In genomic region chr1:202145325-202146140, GRCh38 we compare ENCODE assay signal across 9 cellular contexts. TPM values are rescaled to one million over a fixed set of nuclear protein-coding genes. Genes with fewer than 3 reads are reported as not detected.
A peak's percentile ranks its signal among the peaks of the same experiment; 100 is the strongest.
DNase-seq lines count a peak whose midpoint lies in the region; ATAC-seq, FAIRE-seq and TF ChIP-seq lines count a peak whose summit lies in the region.
"Had no signal": no experiment of that assay in that cellular context is flagged by ENCODE, and none has a peak within 500 bp of the region (broad histone marks: within the 10 kb centered on the region; RNA-seq: fewer than 3 reads in every experiment).

No MANE protein-coding gene starts in this region.

- no peaks in the 10 kb centered on the region for H3K27me3 Mint-ChIP-seq in CD4-positive, alpha-beta memory T cell
- no peaks in the 10 kb centered on the region for H3K27me3 Mint-ChIP-seq in activated naive CD8-positive, alpha-beta T cell treated with anti-CD3 and anti-CD28 coated beads, Interleukin-2, amount 50 U/mL, for 24 hours

- H3K36me3 ChIP-seq in CD4-positive, alpha-beta memory T cell (ENCODE audit: insufficient read depth, low read length), result peaks cover 26% of the 10 kb centered on the region
- peaks cover 11% of the 10 kb centered on the region for H3K36me3 ChIP-seq in MG63
- no peaks in the 10 kb centered on the region for H3K36me3 ChIP-seq in HepG2 (replicated peaks in 1 of 2; ENCODE audit: control insufficient read depth in 1 of 2, insufficient read depth in 2 of 2, low read length in 2 of 2)
- no peaks in the 10 kb centered on the region for H3K36me3 ChIP-seq in transverse colon

- no peak overlapping the region for H2AFZ ChIP-seq in HepG2 (ENCODE audit: low read length)

- H3K9ac ChIP-seq in HepG2 (ENCODE audit: insufficient read depth, low read depth, low read length), result no peak overlapping the region

- DNase-seq in CD4-positive, alpha-beta memory T cell, result peak in 2 of 5 donors; percentile 25 to 51
- DNase-seq in MG63, result no peak
- peak; percentile 49 for DNase-seq in activated naive CD8-positive, alpha-beta T cell treated with anti-CD3 and anti-CD28 coated beads, Interleukin-2, amount 50 U/mL, for 24 hours
- DNase-seq in HepG2 (ENCODE audit: low spot score), result no peak
- no peak for DNase-seq in transverse colon
- no peak for DNase-seq in kidney glomerular epithelial cell (lab: John Stamatoyannopoulos, UW)
- no peak for DNase-seq in HuH-7.5 (ENCODE audit: low spot score)

- peak overlapping the region; percentile 85 for H3K4me2 ChIP-seq in HepG2 (ENCODE audit: low read depth, low read length)

- H3K79me2 ChIP-seq in HepG2 (ENCODE audit: insufficient read depth, low read length), result no peaks in the 10 kb centered on the region

- POLR2A ChIA-PET in CD4-positive, alpha-beta memory T cell (lab: Charles Lee; ENCODE audit: partially characterized antibody), result interaction anchor here (0.6 to 9.2 kb wide), 3 partner anchors 13 to 162 kb away, joined by 3 to 164 read pairs (median 10); partner anchors contain the start of gene PTPN7
- POLR2A ChIA-PET in HepG2 (lab: Yijun Ruan, JAX), result no interaction called here

- TF ChIP-seq CTCF in HepG2 (CRISPR knock-in tag; IDR thresholded peaks at IDR 0.05) (no peak), transverse colon (IDR thresholded peaks at IDR 0.05) (no peak)

- no peak for TF ChIP-seq RAD21 in HepG2 (CRISPR knock-in tag; IDR thresholded peaks at IDR 0.05)

- H3K4me1 ChIP-seq in CD4-positive, alpha-beta memory T cell (ENCODE audit: insufficient read depth, low read length), result peaks cover 38% of the 10 kb centered on the region
- peaks cover 28% of the 10 kb centered on the region for H3K4me1 ChIP-seq in HepG2 (ENCODE audit: insufficient read depth, low read length)
- H3K4me1 ChIP-seq in transverse colon, result peaks cover 11 to 34% (median 15%) of the 10 kb centered on the region in 4 donors

- peaks cover 0 to 1% (median 0%) of the 10 kb centered on the region in 8 donors for H3K9me3 Mint-ChIP-seq in CD4-positive, alpha-beta memory T cell
- no peaks in the 10 kb centered on the region for H3K9me3 Mint-ChIP-seq in activated naive CD8-positive, alpha-beta T cell treated with anti-CD3 and anti-CD28 coated beads, Interleukin-2, amount 50 U/mL, for 24 hours

- no TSS peak for BruUV-seq in HepG2 (replicated peaks; lab: Mats Ljungman, UMichigan)

- in situ Hi-C loops in HepG2 (cut with HindIII; ENCODE audit: extremely low pct_ligation_motif_present, low pct_unique_long_range_greater_than_20kb), result no loop called here
- in situ Hi-C loops in transverse colon (cut with MboI; ENCODE audit: low pct_ligation_motif_present in 1 of 4, low pct_unique_long_range_greater_than_20kb in 1 of 4, low sequenced_read_pairs in 3 of 4), result loop anchor here in 3 of 4 donors (25.0 kb wide), 2 partner anchors 258 to 283 kb away; partner anchors contain the start of gene SHISA4 (in 2 of the 3)

- peak; percentile 69 for ATAC-seq in activated naive CD8-positive, alpha-beta T cell treated with anti-CD3 and anti-CD28 coated beads, Interleukin-2, amount 50 U/mL, for 24 hours
- ATAC-seq in HepG2 (no peak), GM19395 (IDR thresholded peaks at IDR 0.05; ENCODE audit: unreplicated experiment) (no peak)

- no peak for FAIRE-seq in HepG2 (lab: Jason Lieb, UNC)

- H3K27ac Mint-ChIP-seq in CD4-positive, alpha-beta memory T cell, result peak overlapping the region; percentile 86 to 96 (median 93)
- peak overlapping the region; percentile 66 for H3K27ac Mint-ChIP-seq in activated naive CD8-positive, alpha-beta T cell treated with anti-CD3 and anti-CD28 coated beads, Interleukin-2, amount 50 U/mL, for 24 hours

- H3K4me3 Mint-ChIP-seq in CD4-positive, alpha-beta memory T cell, result peak overlapping the region; percentile 87 to 93 (median 91)
- H3K4me3 Mint-ChIP-seq in activated naive CD8-positive, alpha-beta T cell treated with anti-CD3 and anti-CD28 coated beads, Interleukin-2, amount 50 U/mL, for 24 hours, result peak overlapping the region; percentile 99

- H3K4me1 Mint-ChIP-seq in CD4-positive, alpha-beta memory T cell, result peaks cover 23 to 52% (median 31%) of the 10 kb centered on the region in 4 donors
- H3K4me1 Mint-ChIP-seq in activated naive CD8-positive, alpha-beta T cell treated with anti-CD3 and anti-CD28 coated beads, Interleukin-2, amount 50 U/mL, for 24 hours, result peaks cover 36% of the 10 kb centered on the region

- H3K27me3 ChIP-seq in CD4-positive, alpha-beta memory T cell (ENCODE audit: insufficient read depth, low read length), result no peaks in the 10 kb centered on the region
- H3K27me3 ChIP-seq in MG63, result no peaks in the 10 kb centered on the region
- H3K27me3 ChIP-seq in HepG2 (ENCODE audit: control insufficient read depth in 1 of 2, insufficient read depth in 2 of 2, low read length in 2 of 2), result peaks cover 0 to 52% of the 10 kb centered on the region in 2 experiments; a peak in 4 of 5 replicates
- H3K27me3 ChIP-seq in transverse colon, result no peaks in the 10 kb centered on the region

- intact Hi-C loops in CD4-positive, alpha-beta memory T cell (cut with micrococcal nuclease), result no loop called here
- intact Hi-C loops in HepG2 (cut with micrococcal nuclease; ENCODE audit: unreplicated experiment) (no loop called here), transverse colon (cut with DNase I; ENCODE audit: low total_unique reads) (no loop called here)

- no peaks in the 10 kb centered on the region for H3K9me3 ChIP-seq in CD4-positive, alpha-beta memory T cell (ENCODE audit: control insufficient read depth in 1 of 2, low read length in 2 of 2)
- H3K9me3 ChIP-seq in MG63 (no peaks in the 10 kb centered on the region), HepG2 (ENCODE audit: low read length) (no peaks in the 10 kb centered on the region), transverse colon (no peaks in the 10 kb centered on the region)

- 35% methylated on average over 13 of the region's 15 CpGs for WGBS in HepG2 (ENCODE audit: low lambda C conversion rate)
- 23 to 54% methylated on average over 8 to 15 of the region's 15 CpGs for WGBS in transverse colon (ENCODE audit: low coverage in 1 of 2), 2 donors

- CTCF ChIA-PET in CD4-positive, alpha-beta memory T cell (lab: Charles Lee; ENCODE audit: partially characterized antibody), result interaction anchor here (1.0 to 3.9 kb wide), 8 partner anchors 9 to 45 kb away, joined by 3 to 15 read pairs (median 6); partner anchors contain the start of gene PTPN7
- CTCF ChIA-PET in HepG2 (lab: Yijun Ruan, JAX; ENCODE audit: low intra/inter-chr PET ratio, low total read pairs), result no interaction called here

- H3K36me3 Mint-ChIP-seq in CD4-positive, alpha-beta memory T cell, result peaks cover 8 to 42% of the 10 kb centered on the region in 2 donors
- peaks cover 27% of the 10 kb centered on the region for H3K36me3 Mint-ChIP-seq in activated naive CD8-positive, alpha-beta T cell treated with anti-CD3 and anti-CD28 coated beads, Interleukin-2, amount 50 U/mL, for 24 hours (ENCODE audit: low read depth)

- H3K4me3 ChIP-seq in CD4-positive, alpha-beta memory T cell (ENCODE audit: low read length in 2 of 2), result peak overlapping the region; percentile 27 to 94
- H3K4me3 ChIP-seq in MG63 (peak overlapping the region; percentile 93), HepG2 (replicated peaks in 1 of 3; ENCODE audit: insufficient read depth in 1 of 3, low read depth in 2 of 3, low read length in 3 of 3) (peak overlapping the region; percentile 65 to 80 (median 68); a peak in 4 of 6 replicates), transverse colon (peak overlapping the region in 3 of 4 donors; percentile 65 to 96 (median 91))

- peak overlapping the region; percentile 80 for H3K27ac ChIP-seq in CD4-positive, alpha-beta memory T cell (ENCODE audit: low read depth, low read length)
- H3K27ac ChIP-seq in HepG2 (ENCODE audit: extremely low read length, insufficient read depth, low read length) (no peak overlapping the region), transverse colon (peak overlapping the region; percentile 90 to 95 (median 94))

- no peak for TF ChIP-seq POLR2A in HepG2 (IDR thresholded peaks at IDR 0.05; ENCODE audit: insufficient read depth in 1 of 2, low read depth in 2 of 2, low read length in 2 of 2)
- TF ChIP-seq POLR2A in transverse colon (IDR thresholded peaks at IDR 0.05), result no peak

- no peak for TF ChIP-seq EP300 in HepG2 (IDR thresholded peaks at IDR 0.05; ENCODE audit: low read depth in 2 of 2, low read length in 2 of 2)
- TF ChIP-seq EP300 in HepG2 (CRISPR knock-in tag; IDR thresholded peaks at IDR 0.05; ENCODE audit: borderline replicate concordance), result no peak
- TF ChIP-seq EP300 in transverse colon (IDR thresholded peaks at IDR 0.05; ENCODE audit: low read depth), result no peak

- peaks cover 8% of the 10 kb centered on the region; the same call in 1 of the 2 replicates for H4K20me1 ChIP-seq in HepG2 (ENCODE audit: insufficient read depth, low read length)

RNA-seq across cellular contexts. Expression of gene ARL8A, which starts 1.0 kb away (rescaled TPM):
- total RNA-seq in CD4-positive, alpha-beta memory T cell, result 10 to 100 TPM; 48.1 to 55.0 TPM
- polyA plus RNA-seq in CD4-positive, alpha-beta memory T cell, result 10 to 100 TPM in 1 of 2 donors, 1 to 10 TPM in 1; 7.1 to 10.8 TPM
- 21.3 and 35.5 TPM in 2 replicates for total RNA-seq in MG63 (2014; rRNA removed; shearing (Covaris generic); ENCODE audit: low replicate concordance)
- total RNA-seq in HepG2 (2016; rRNA removed; fragmentation: Illumina TruSeq; extraction: Trizol) (2.2 and 2.7 TPM in 2 replicates), transverse colon (10 to 100 TPM in 3 of 4 donors, 1 to 10 TPM in 1; 9.0 to 27.2 (median 21.6) TPM)
- total RNA-seq in HepG2 (2016; cell fraction: cytosol; rRNA removed; fragmentation: Illumina TruSeq; extraction: Trizol; ENCODE audit: low read depth), result 1.4 and 1.7 TPM in 2 replicates
- total RNA-seq in HepG2 (2016; cell fraction: insoluble cytoplasmic fraction; rRNA removed; fragmentation: Illumina TruSeq; extraction: Trizol), result 2.3 and 3.0 TPM in 2 replicates
- 2.9 and 3.5 TPM in 2 replicates for total RNA-seq in HepG2 (2016; cell fraction: membrane; rRNA removed; fragmentation: Illumina TruSeq; extraction: Trizol)
- total RNA-seq in HepG2 (2016; cell fraction: nucleus; rRNA removed; fragmentation: Illumina TruSeq; extraction: Trizol), result 1.8 and 1.9 TPM in 2 replicates
- 18.8 and 23.4 TPM in 2 replicates for polyA plus RNA-seq in HepG2 (2011; rRNA removed)
- polyA plus RNA-seq in HepG2 (2011; cell fraction: cytosol; rRNA removed), result 16.2 and 20.4 TPM in 2 replicates
- polyA plus RNA-seq in HepG2 (2011; cell fraction: nucleus; rRNA removed), result 14.8 and 15.5 TPM in 2 replicates
- polyA plus RNA-seq in HepG2 (2012), result 3.9 and 8.1 TPM in 2 replicates
- 1.6 and 2.1 TPM in 2 replicates for polyA plus RNA-seq in HepG2 (2016; cell fraction: cytosol; fragmentation: Illumina TruSeq; extraction: Trizol; ENCODE audit: low read depth)
- 2.6 and 2.8 TPM in 2 replicates for polyA plus RNA-seq in HepG2 (2016; cell fraction: insoluble cytoplasmic fraction; fragmentation: Illumina TruSeq; extraction: Trizol; ENCODE audit: low read depth)
- 1.9 and 2.2 TPM in 2 replicates for polyA plus RNA-seq in HepG2 (2016; cell fraction: membrane; fragmentation: Illumina TruSeq; extraction: Trizol; ENCODE audit: low read depth)
- 4.0 and 9.1 TPM in 2 replicates for polyA plus RNA-seq in HepG2 (2016; cell fraction: nucleus; fragmentation: Illumina TruSeq; extraction: Trizol; ENCODE audit: insufficient read depth, low read depth)
- 7.2 and 18.3 TPM in 2 replicates for polyA minus RNA-seq in HepG2 (2011; rRNA and poly(A)+ RNA removed; ENCODE audit: low replicate concordance)
- 10.6 and 11.2 TPM in 2 replicates for polyA minus RNA-seq in HepG2 (2011; cell fraction: cytosol; rRNA and poly(A)+ RNA removed)
- polyA minus RNA-seq in HepG2 (2011; cell fraction: nucleus; rRNA and poly(A)+ RNA removed), result 5.2 and 6.1 TPM in 2 replicates

RNA-seq across cellular contexts. Expression of gene PTPN7, which starts 14.9 kb away (rescaled TPM):
- 10 to 100 TPM; 67.6 to 68.4 TPM for total RNA-seq in CD4-positive, alpha-beta memory T cell
- polyA plus RNA-seq in CD4-positive, alpha-beta memory T cell, result 10 to 100 TPM; 50.5 to 84.1 TPM
- total RNA-seq in MG63 (2014; rRNA removed; shearing (Covaris generic); ENCODE audit: low replicate concordance), result not detected in 2 replicates
- total RNA-seq in HepG2 (2016; rRNA removed; fragmentation: Illumina TruSeq; extraction: Trizol) (not detected in 2 replicates), transverse colon (10 to 100 TPM in 2 of 4 donors, 1 to 10 TPM in 1, not detected in 1; 5.2 to 32.5 (median 14.0) TPM)
- total RNA-seq in HepG2 (2016; cell fraction: cytosol; rRNA removed; fragmentation: Illumina TruSeq; extraction: Trizol; ENCODE audit: low read depth), result 0.18 TPM in 1 of 2 replicates, not detected in the other
- not detected in 2 replicates for total RNA-seq in HepG2 (2016; cell fraction: insoluble cytoplasmic fraction; rRNA removed; fragmentation: Illumina TruSeq; extraction: Trizol)
- not detected in 2 replicates for total RNA-seq in HepG2 (2016; cell fraction: membrane; rRNA removed; fragmentation: Illumina TruSeq; extraction: Trizol)
- total RNA-seq in HepG2 (2016; cell fraction: nucleus; rRNA removed; fragmentation: Illumina TruSeq; extraction: Trizol), result not detected in 2 replicates
- 0.05 TPM in 1 of 2 replicates, not detected in the other for polyA plus RNA-seq in HepG2 (2011; rRNA removed)
- 0.12 and 0.15 TPM in 2 replicates for polyA plus RNA-seq in HepG2 (2011; cell fraction: cytosol; rRNA removed)
- 0.05 TPM in 1 of 2 replicates, not detected in the other for polyA plus RNA-seq in HepG2 (2011; cell fraction: nucleus; rRNA removed)
- polyA plus RNA-seq in HepG2 (2012), result not detected in 2 replicates
- 0.06 and 0.08 TPM in 2 replicates for polyA plus RNA-seq in HepG2 (2016; cell fraction: cytosol; fragmentation: Illumina TruSeq; extraction: Trizol; ENCODE audit: low read depth)
- not detected in 2 replicates for polyA plus RNA-seq in HepG2 (2016; cell fraction: insoluble cytoplasmic fraction; fragmentation: Illumina TruSeq; extraction: Trizol; ENCODE audit: low read depth)
- not detected in 2 replicates for polyA plus RNA-seq in HepG2 (2016; cell fraction: membrane; fragmentation: Illumina TruSeq; extraction: Trizol; ENCODE audit: low read depth)
- polyA plus RNA-seq in HepG2 (2016; cell fraction: nucleus; fragmentation: Illumina TruSeq; extraction: Trizol; ENCODE audit: insufficient read depth, low read depth), result not detected in 2 replicates
- 0.12 and 1.5 TPM in 2 replicates for polyA minus RNA-seq in HepG2 (2011; rRNA and poly(A)+ RNA removed; ENCODE audit: low replicate concordance)
- not detected in 2 replicates for polyA minus RNA-seq in HepG2 (2011; cell fraction: cytosol; rRNA and poly(A)+ RNA removed)
- polyA minus RNA-seq in HepG2 (2011; cell fraction: nucleus; rRNA and poly(A)+ RNA removed), result not detected in 2 replicates
- total RNA-seq: myocyte had no signal

RNA-seq across cellular contexts. Expression of gene GPR37L1, which starts 22.8 kb away (rescaled TPM):
- total RNA-seq in CD4-positive, alpha-beta memory T cell, result not detected
- under 1 TPM in 1 of 2 donors, not detected in 1; 0.07 TPM for polyA plus RNA-seq in CD4-positive, alpha-beta memory T cell
- total RNA-seq in MG63 (2014; rRNA removed; shearing (Covaris generic); ENCODE audit: low replicate concordance), result not detected in 2 replicates
- not detected in 2 replicates for total RNA-seq in HepG2 (2016; rRNA removed; fragmentation: Illumina TruSeq; extraction: Trizol)
- not detected in 2 replicates for total RNA-seq in HepG2 (2016; cell fraction: cytosol; rRNA removed; fragmentation: Illumina TruSeq; extraction: Trizol; ENCODE audit: low read depth)
- total RNA-seq in HepG2 (2016; cell fraction: insoluble cytoplasmic fraction; rRNA removed; fragmentation: Illumina TruSeq; extraction: Trizol), result not detected in 2 replicates
- total RNA-seq in HepG2 (2016; cell fraction: membrane; rRNA removed; fragmentation: Illumina TruSeq; extraction: Trizol), result not detected in 2 replicates
- total RNA-seq in HepG2 (2016; cell fraction: nucleus; rRNA removed; fragmentation: Illumina TruSeq; extraction: Trizol), result not detected in 2 replicates
- 0.12 and 0.13 TPM in 2 replicates for polyA plus RNA-seq in HepG2 (2011; rRNA removed)
- 0.08 and 0.09 TPM in 2 replicates for polyA plus RNA-seq in HepG2 (2011; cell fraction: cytosol; rRNA removed)
- polyA plus RNA-seq in HepG2 (2011; cell fraction: nucleus; rRNA removed), result 0.19 and 0.21 TPM in 2 replicates
- polyA plus RNA-seq in HepG2 (2012), result 0.03 and 0.05 TPM in 2 replicates
- not detected in 2 replicates for polyA plus RNA-seq in HepG2 (2016; cell fraction: cytosol; fragmentation: Illumina TruSeq; extraction: Trizol; ENCODE audit: low read depth)
- polyA plus RNA-seq in HepG2 (2016; cell fraction: insoluble cytoplasmic fraction; fragmentation: Illumina TruSeq; extraction: Trizol; ENCODE audit: low read depth), result not detected in 2 replicates
- not detected in 2 replicates for polyA plus RNA-seq in HepG2 (2016; cell fraction: membrane; fragmentation: Illumina TruSeq; extraction: Trizol; ENCODE audit: low read depth)
- not detected in 2 replicates for polyA plus RNA-seq in HepG2 (2016; cell fraction: nucleus; fragmentation: Illumina TruSeq; extraction: Trizol; ENCODE audit: insufficient read depth, low read depth)
- polyA minus RNA-seq in HepG2 (2011; rRNA and poly(A)+ RNA removed; ENCODE audit: low replicate concordance), result 0.20 and 0.21 TPM in 2 replicates
- polyA minus RNA-seq in HepG2 (2011; cell fraction: cytosol; rRNA and poly(A)+ RNA removed), result not detected in 2 replicates
- 0.12 TPM in 1 of 2 replicates, not detected in the other for polyA minus RNA-seq in HepG2 (2011; cell fraction: nucleus; rRNA and poly(A)+ RNA removed)
- under 1 TPM in 2 of 4 donors, not detected in 2; 0.55 to 0.95 TPM for total RNA-seq in transverse colon
- total RNA-seq: myocyte had no signal

RNA-seq across cellular contexts. Expression of gene LGR6, which starts 48.1 kb away (rescaled TPM):
- total RNA-seq in CD4-positive, alpha-beta memory T cell, result under 1 TPM in 1 of 2 experiments, not detected in 1; 0.17 TPM
- polyA plus RNA-seq in CD4-positive, alpha-beta memory T cell, result under 1 TPM; 0.16 to 0.33 TPM
- not detected in 2 replicates for total RNA-seq in MG63 (2014; rRNA removed; shearing (Covaris generic); ENCODE audit: low replicate concordance)
- not detected in 2 replicates for total RNA-seq in HepG2 (2016; rRNA removed; fragmentation: Illumina TruSeq; extraction: Trizol)
- not detected in 2 replicates for total RNA-seq in HepG2 (2016; cell fraction: cytosol; rRNA removed; fragmentation: Illumina TruSeq; extraction: Trizol; ENCODE audit: low read depth)
- 0.04 TPM in 1 of 2 replicates, not detected in the other for total RNA-seq in HepG2 (2016; cell fraction: insoluble cytoplasmic fraction; rRNA removed; fragmentation: Illumina TruSeq; extraction: Trizol)
- total RNA-seq in HepG2 (2016; cell fraction: membrane; rRNA removed; fragmentation: Illumina TruSeq; extraction: Trizol), result not detected in 2 replicates
- not detected in 2 replicates for total RNA-seq in HepG2 (2016; cell fraction: nucleus; rRNA removed; fragmentation: Illumina TruSeq; extraction: Trizol)
- polyA plus RNA-seq in HepG2 (2011; rRNA removed), result 0.04 and 0.07 TPM in 2 replicates
- polyA plus RNA-seq in HepG2 (2011; cell fraction: cytosol; rRNA removed), result 0.03 and 0.05 TPM in 2 replicates
- 0.14 and 0.19 TPM in 2 replicates for polyA plus RNA-seq in HepG2 (2011; cell fraction: nucleus; rRNA removed)
- not detected in 2 replicates for polyA plus RNA-seq in HepG2 (2012)
- 0.03 TPM in 1 of 2 replicates, not detected in the other for polyA plus RNA-seq in HepG2 (2016; cell fraction: cytosol; fragmentation: Illumina TruSeq; extraction: Trizol; ENCODE audit: low read depth)
- polyA plus RNA-seq in HepG2 (2016; cell fraction: insoluble cytoplasmic fraction; fragmentation: Illumina TruSeq; extraction: Trizol; ENCODE audit: low read depth), result not detected in 2 replicates
- not detected in 2 replicates for polyA plus RNA-seq in HepG2 (2016; cell fraction: membrane; fragmentation: Illumina TruSeq; extraction: Trizol; ENCODE audit: low read depth)
- polyA plus RNA-seq in HepG2 (2016; cell fraction: nucleus; fragmentation: Illumina TruSeq; extraction: Trizol; ENCODE audit: insufficient read depth, low read depth), result not detected in 2 replicates
- polyA minus RNA-seq in HepG2 (2011; rRNA and poly(A)+ RNA removed; ENCODE audit: low replicate concordance), result 0.12 TPM in 1 of 2 replicates, not detected in the other
- polyA minus RNA-seq in HepG2 (2011; cell fraction: cytosol; rRNA and poly(A)+ RNA removed), result not detected in 2 replicates
- not detected in 2 replicates for polyA minus RNA-seq in HepG2 (2011; cell fraction: nucleus; rRNA and poly(A)+ RNA removed)
- total RNA-seq in transverse colon, result 1 to 10 TPM in 1 of 4 donors, under 1 TPM in 1, not detected in 2; 0.41 to 1.6 TPM
